10 cellular contexts compared by ENCODE assay signal in genomic region chr10:115039781-115040180, GRCh38. TPM values are rescaled to one million over a fixed set of nuclear protein-coding genes. Genes with fewer than 3 reads are reported as not detected.
DNase-seq lines count a peak whose midpoint lies in the region; TF ChIP-seq lines count a peak whose summit lies in the region.
"Not testable (repeated sequence)": the region's sequence is repeated elsewhere in the genome, so short reads cannot be mapped to it uniquely, and the experiment has no call there.
"Had no signal": no experiment of that assay in that cellular context is flagged by ENCODE, and none has a peak within 500 bp of the region (broad histone marks: within the 10 kb centered on the region; RNA-seq: fewer than 3 reads in every experiment).

No MANE protein-coding gene starts in this region.

- not testable (repeated sequence) for H3K4me3 ChIP-seq in adrenal gland, esophagus muscularis mucosa
- H3K4me3 ChIP-seq in endodermal cell (ENCODE audit: low read length), result peak overlapping the region; percentile 29

- not testable (repeated sequence) for H3K9me3 ChIP-seq in adrenal gland (replicated peaks in 1 of 3); endodermal cell (ENCODE audit: control insufficient read depth, low read length); esophagus muscularis mucosa

- H3K27me3 ChIP-seq in adrenal gland; endodermal cell (ENCODE audit: control insufficient read depth, insufficient read depth, low read length, poor library complexity, severe bottlenecking); esophagus muscularis mucosa: not testable (repeated sequence)

- WGBS in adrenal gland, 4 donors, result 35 to 73% (median 41%) methylated on average over 1 of the region's 1 CpG
- 95 to 100% methylated on average over 1 of the region's 1 CpG for WGBS in endodermal cell (ENCODE audit: insufficient coverage in 1 of 2, insufficient read length in 1 of 2), 2 experiments
- WGBS in esophagus muscularis mucosa, result 100% methylated on average over 1 of the region's 1 CpG

- not testable (repeated sequence) for H3K27me3 Mint-ChIP-seq in endodermal cell (ENCODE audit: insufficient read depth)

- H3K9me3 Mint-ChIP-seq in endodermal cell, result peaks cover 11% of the 10 kb centered on the region

- H3K27ac Mint-ChIP-seq in endodermal cell, result not testable (repeated sequence)

- H3K27ac ChIP-seq in adrenal gland, result peak overlapping the region in 1 of 5 donors; percentile 49
- not testable (repeated sequence) for H3K27ac ChIP-seq in endodermal cell (ENCODE audit: low read depth, low read length); esophagus muscularis mucosa (replicated peaks in 1 of 4)

- not testable (repeated sequence) for H3K9ac ChIP-seq in endodermal cell (ENCODE audit: extremely low read depth, low read length, poor library complexity, severe bottlenecking)

- not testable (repeated sequence) for TF ChIP-seq POLR2A in adrenal gland (IDR thresholded peaks at IDR 0.05); esophagus muscularis mucosa (IDR thresholded peaks at IDR 0.05; ENCODE audit: low read depth)

- intact Hi-C loops in adrenal gland (cut with DNase I); esophagus muscularis mucosa (cut with DNase I): not testable (repeated sequence)

- H3K4me3 Mint-ChIP-seq in endodermal cell, result not testable (repeated sequence)

- not testable (repeated sequence) for H3K36me3 ChIP-seq in adrenal gland (replicated peaks in 1 of 2); endodermal cell (ENCODE audit: control insufficient read depth, insufficient read depth, low read length); esophagus muscularis mucosa

- TF ChIP-seq EP300 in esophagus muscularis mucosa (IDR thresholded peaks at IDR 0.05), result not testable (repeated sequence)

- peaks cover 23% of the 10 kb centered on the region for H3K4me1 Mint-ChIP-seq in endodermal cell

- not testable (repeated sequence) for H3K4me1 ChIP-seq in adrenal gland (replicated peaks in 1 of 2); endodermal cell (ENCODE audit: control insufficient read depth, insufficient read depth, low read length); esophagus muscularis mucosa

- H3K36me3 Mint-ChIP-seq in endodermal cell (ENCODE audit: low read depth), result not testable (repeated sequence)

- TF ChIP-seq CTCF in adrenal gland (IDR thresholded peaks at IDR 0.05); endodermal cell (conservative IDR thresholded peaks at IDR 0.05); esophagus muscularis mucosa (IDR thresholded peaks at IDR 0.05): not testable (repeated sequence)

- DNase-seq in adrenal gland (peak in 5 of 7 donors; percentile 30 to 72 (median 36)), esophagus muscularis mucosa (ENCODE audit: extremely low spot score) (peak; percentile 8)
- DNase-seq in endodermal cell, result not testable (repeated sequence)

RNA-seq across cellular contexts. Expression of gene ATRNL1, which starts 53.4 kb away (rescaled TPM):
- total RNA-seq in adrenal gland (100 to 1,000 TPM in 4 of 8 donors, 10 to 100 TPM in 4; 28.4 to 174 (median 97.3) TPM), endodermal cell (1 to 10 TPM; 8.0 to 9.0 TPM), esophagus muscularis mucosa (10 to 100 TPM in 2 of 4 donors, 1 to 10 TPM in 2; 5.0 to 18.0 (median 11.3) TPM)
- 10 to 100 TPM in 1 of 3 donors, 1 to 10 TPM in 2; 4.8 to 14.9 (median 8.4) TPM for polyA plus RNA-seq in adrenal gland
- 13.9 TPM for polyA plus RNA-seq in endodermal cell (2013, experiment 1 of 2)
- 14.1 TPM for polyA plus RNA-seq in endodermal cell (2013, experiment 2 of 2)
- total RNA-seq: Caco-2; CD4-positive, alpha-beta T cell; CD4-positive, CD25-positive, alpha-beta regulatory T cell; CD8-positive, alpha-beta memory T cell; CD8-positive, alpha-beta T cell had no signal
- polyA plus RNA-seq: BJ; CD14-positive monocyte; CD4-positive, CD25-positive, alpha-beta regulatory T cell; CD8-positive, alpha-beta memory T cell had no signal
